ENCODE assay signal across 8 cellular contexts in genomic region chr7:12686234-12686893, GRCh38. TPM values are rescaled to one million over a fixed set of nuclear protein-coding genes. Genes with fewer than 3 reads are reported as not detected.
A peak's percentile ranks its signal among the peaks of the same experiment; 100 is the strongest.
DNase-seq lines count a peak whose midpoint lies in the region; ATAC-seq and TF ChIP-seq lines count a peak whose summit lies in the region.

No MANE protein-coding gene starts in this region.

- intact Hi-C loops in CD14-positive monocyte (cut with micrococcal nuclease) = loop anchor here (2.0 to 10.0 kb wide), 4 partner anchors 32 to 198 kb away; no protein-coding TSS in a partner anchor
- intact Hi-C loops in activated CD8-positive, alpha-beta T cell treated with anti-CD3 and anti-CD28 coated beads for 36 hours (cut with micrococcal nuclease) = no loop called here

- CTCF ChIA-PET in activated CD8-positive, alpha-beta T cell treated with anti-CD3 and anti-CD28 coated beads for 36 hours (lab: Charles Lee) = interaction anchor here (0.6 to 3.0 kb wide), 25 partner anchors 10 to 582 kb away, joined by 3 to 20 read pairs (median 4); no protein-coding TSS in a partner anchor

- DNase-seq in CD14-positive monocyte (ENCODE audit: low spot score) = peak; percentile 100
- peak; percentile 97 for DNase-seq in NCI-H748 (lab: John Stamatoyannopoulos, UW; ENCODE audit: unreplicated experiment)
- peak; percentile 95 for DNase-seq in activated CD8-positive, alpha-beta T cell treated with anti-CD3 and anti-CD28 coated beads for 36 hours
- DNase-seq in effector CD4-positive, alpha-beta T cell = peak; percentile 94
- DNase-seq in lung microvascular endothelial cell (ENCODE audit: low read depth in 2 of 2) = peak; percentile 86 to 96
- DNase-seq in stimulated activated CD4-positive, alpha-beta T cell treated with anti-CD3 and anti-CD28 coated beads, TNF-alpha, amount 100 ng/mL, for 48 hours (ENCODE audit: low read depth in 3 of 3) = peak; percentile 82 to 92 (median 90)

- peaks cover 0 to 5% (median 1%) of the 10 kb centered on the region in 3 donors for H3K27me3 Mint-ChIP-seq in CD14-positive monocyte (ENCODE audit: low read depth in 3 of 3)
- H3K27me3 Mint-ChIP-seq in activated CD8-positive, alpha-beta T cell treated with anti-CD3 and anti-CD28 coated beads for 36 hours = no peaks in the 10 kb centered on the region

- H3K27ac Mint-ChIP-seq in CD14-positive monocyte = peak overlapping the region; percentile 96 to 99 (median 97)
- peak overlapping the region; percentile 95 for H3K27ac Mint-ChIP-seq in activated CD8-positive, alpha-beta T cell treated with anti-CD3 and anti-CD28 coated beads for 36 hours

- peaks cover 6 to 9% of the 10 kb centered on the region in 2 donors for H3K36me3 Mint-ChIP-seq in CD14-positive monocyte
- H3K36me3 Mint-ChIP-seq in activated CD8-positive, alpha-beta T cell treated with anti-CD3 and anti-CD28 coated beads for 36 hours (ENCODE audit: low read depth) = peaks cover 2% of the 10 kb centered on the region

- POLR2A ChIA-PET in activated CD8-positive, alpha-beta T cell treated with anti-CD3 and anti-CD28 coated beads for 36 hours (lab: Charles Lee) = interaction anchor here (1.3 kb wide), 1 partner anchor 16 kb away, joined by 4 read pairs; no protein-coding TSS in a partner anchor

- H3K4me1 Mint-ChIP-seq in CD14-positive monocyte = peaks cover 39% of the 10 kb centered on the region
- H3K4me1 Mint-ChIP-seq in activated CD8-positive, alpha-beta T cell treated with anti-CD3 and anti-CD28 coated beads for 36 hours (ENCODE audit: low read depth) = peaks cover 27% of the 10 kb centered on the region

- H3K9me3 Mint-ChIP-seq in CD14-positive monocyte = peaks cover 0 to 3% (median 0%) of the 10 kb centered on the region in 7 donors
- no peaks in the 10 kb centered on the region for H3K9me3 Mint-ChIP-seq in activated CD8-positive, alpha-beta T cell treated with anti-CD3 and anti-CD28 coated beads for 36 hours

- H3K4me3 Mint-ChIP-seq in CD14-positive monocyte = peak overlapping the region; percentile 89 to 97
- peak overlapping the region; percentile 88 for H3K4me3 Mint-ChIP-seq in activated CD8-positive, alpha-beta T cell treated with anti-CD3 and anti-CD28 coated beads for 36 hours

- TF ChIP-seq CTCF in CD14-positive monocyte (IDR thresholded peaks at IDR 0.05) = peak; percentile 96
- peak; percentile 90 for TF ChIP-seq CTCF in activated CD8-positive, alpha-beta T cell treated with anti-CD3 and anti-CD28 coated beads for 36 hours (IDR thresholded peaks at IDR 0.05)

- peak; percentile 90 for ATAC-seq in GM19397 (IDR thresholded peaks at IDR 0.05; ENCODE audit: unreplicated experiment)
- ATAC-seq in HG03558 (IDR thresholded peaks at IDR 0.05; ENCODE audit: extremely low read depth, unreplicated experiment) = peak; percentile 76
- peak; percentile 91 for ATAC-seq in activated CD8-positive, alpha-beta T cell treated with anti-CD3 and anti-CD28 coated beads for 36 hours

RNA-seq across cellular contexts. Expression of gene ARL4A, which starts 1.1 kb away (rescaled TPM):
- 100 to 1,000 TPM in 1 of 2 donors, 10 to 100 TPM in 1; 69.3 to 125 TPM for polyA plus RNA-seq in CD14-positive monocyte
- total RNA-seq in activated CD8-positive, alpha-beta T cell treated with anti-CD3 and anti-CD28 coated beads for 36 hours = 10 to 100 TPM; 10.8 to 11.3 TPM
- total RNA-seq in lung microvascular endothelial cell = 173 and 353 TPM in 2 replicates

Comparison
In these comparisons a context has a peak if more than half of its experiments do, and no peak if none do; other contexts are left out.
1. Peak in every context shown above with its lines: DNase-seq and ATAC-seq.
2. RNA of gene ARL4A, which starts 1.1 kb away (total RNA-seq): 173 to 353 TPM in lung microvascular endothelial cell; 10.8 to 11.3 TPM in activated CD8-positive, alpha-beta T cell treated with anti-CD3 and anti-CD28 coated beads for 36 hours; every median in the first group is over 10 times any median in the second.